ENCODE assay signal across 15 cellular contexts in genomic region chr6:85431271-85431670, GRCh38. TPM values are rescaled to one million over a fixed set of nuclear protein-coding genes. Genes with fewer than 3 reads are reported as not detected.
"Had no signal": no experiment of that assay in that cellular context is flagged by ENCODE, and none has a peak within 500 bp of the region (broad histone marks: within the 10 kb centered on the region; RNA-seq: fewer than 3 reads in every experiment).

No MANE protein-coding gene starts in this region.

- H3K27me3 ChIP-seq: heart left ventricle, neutrophil, stomach had no signal

- H3K4me1 ChIP-seq: psoas muscle, stomach had no signal

- H3K36me3 ChIP-seq: heart left ventricle, neutrophil, stomach had no signal

- DNase-seq: effector CD8-positive, alpha-beta T cell; heart left ventricle; hypothalamus; kidney glomerular epithelial cell; naive thymus-derived CD4-positive, alpha-beta T cell; psoas muscle; retina; stimulated activated CD4-positive, alpha-beta T cell treated with anti-CD3 and anti-CD28 coated beads, Interleukin-12 subunit alpha, Interleukin-12 subunit beta, amount 100 ng/mL, for 4 hours; stimulated activated naive CD4-positive, alpha-beta T cell; stomach; substantia nigra; trophoblast cell had no signal

- H3K9me3 ChIP-seq: neutrophil had no signal

- H3K27ac ChIP-seq: coronary artery, heart left ventricle, neutrophil, psoas muscle, stomach had no signal

- H3K4me3 ChIP-seq: coronary artery, heart left ventricle, psoas muscle, stomach had no signal

RNA-seq across cellular contexts. Expression of gene NT5E, which starts 18.6 kb away (rescaled TPM):
- polyA plus RNA-seq: neural cell had no signal
